Comparison of ENCODE assay signal across 2 cellular contexts in the genomic region with DNA sequence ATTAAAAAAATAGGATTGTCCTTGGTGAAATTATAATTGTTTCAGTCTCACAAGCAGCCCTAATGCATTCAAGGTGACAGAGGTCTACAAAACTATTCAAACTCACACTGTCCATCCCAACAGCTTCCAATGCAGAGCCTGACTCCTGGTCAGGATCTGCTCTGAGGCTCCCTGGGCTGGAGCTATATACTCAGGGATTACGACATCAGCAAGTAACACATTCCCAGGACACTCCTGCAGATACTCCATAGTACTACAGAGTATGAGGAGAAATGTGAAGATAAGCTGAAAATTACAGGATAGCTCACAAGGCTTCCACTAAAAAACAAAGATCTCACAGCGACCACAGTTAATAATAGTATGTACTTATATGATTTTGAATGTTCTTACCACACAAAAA.
A peak's percentile ranks its signal among the peaks of the same experiment; 100 is the strongest.
TF ChIP-seq lines count a peak whose summit lies in the region.

No MANE protein-coding gene starts in this region.

TF ChIP-seq in HepG2, 621 proteins besides CTCF, POLR2A, EP300 and RAD21:
- TF ChIP-seq, protein P1, sequence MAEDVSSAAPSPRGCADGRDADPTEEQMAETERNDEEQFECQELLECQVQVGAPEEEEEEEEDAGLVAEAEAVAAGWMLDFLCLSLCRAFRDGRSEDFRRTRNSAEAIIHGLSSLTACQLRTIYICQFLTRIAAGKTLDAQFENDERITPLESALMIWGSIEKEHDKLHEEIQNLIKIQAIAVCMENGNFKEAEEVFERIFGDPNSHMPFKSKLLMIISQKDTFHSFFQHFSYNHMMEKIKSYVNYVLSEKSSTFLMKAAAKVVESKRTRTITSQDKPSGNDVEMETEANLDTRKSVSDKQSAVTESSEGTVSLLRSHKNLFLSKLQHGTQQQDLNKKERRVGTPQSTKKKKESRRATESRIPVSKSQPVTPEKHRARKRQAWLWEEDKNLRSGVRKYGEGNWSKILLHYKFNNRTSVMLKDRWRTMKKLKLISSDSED (CRISPR knock-in tag; IDR thresholded peaks at IDR 0.05), result no peak
- TF ChIP-seq CEBPG (CRISPR knock-in tag; IDR thresholded peaks at IDR 0.05) (peak; percentile 26; the same call in 1 of the 2 replicates), CEBPB (IDR thresholded peaks at IDR 0.05; ENCODE audit: borderline replicate concordance, low read depth, low read length) (peak; percentile 52), ZNF577 (CRISPR knock-in tag; IDR thresholded peaks at IDR 0.05; ENCODE audit: borderline replicate concordance, low read depth) (no peak), NAIF1 (CRISPR knock-in tag; IDR thresholded peaks at IDR 0.05; ENCODE audit: borderline replicate concordance) (no peak), ZNF775 (CRISPR knock-in tag; IDR thresholded peaks at IDR 0.05; ENCODE audit: borderline replicate concordance) (no peak), ZMAT3 (CRISPR knock-in tag; conservative IDR thresholded peaks at IDR 0.05) (no peak), FOXC1 (CRISPR knock-in tag; IDR thresholded peaks at IDR 0.05; ENCODE audit: borderline replicate concordance) (no peak)
- TF ChIP-seq, protein P2, sequence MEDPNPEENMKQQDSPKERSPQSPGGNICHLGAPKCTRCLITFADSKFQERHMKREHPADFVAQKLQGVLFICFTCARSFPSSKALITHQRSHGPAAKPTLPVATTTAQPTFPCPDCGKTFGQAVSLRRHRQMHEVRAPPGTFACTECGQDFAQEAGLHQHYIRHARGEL (CRISPR knock-in tag; IDR thresholded peaks at IDR 0.05), result no peak
- TF ChIP-seq, protein P3, sequence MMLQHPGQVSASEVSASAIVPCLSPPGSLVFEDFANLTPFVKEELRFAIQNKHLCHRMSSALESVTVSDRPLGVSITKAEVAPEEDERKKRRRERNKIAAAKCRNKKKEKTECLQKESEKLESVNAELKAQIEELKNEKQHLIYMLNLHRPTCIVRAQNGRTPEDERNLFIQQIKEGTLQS (CRISPR knock-in tag; IDR thresholded peaks at IDR 0.05), result no peak

TF ChIP-seq in IMR-90, 13 proteins besides CTCF, POLR2A, EP300 and RAD21 (continued from another document):
- no peak for TF ChIP-seq SMC3 (IDR thresholded peaks at IDR 0.05; ENCODE audit: low read depth, low read length)
TF ChIP-seq in IMR-90: peak in this region for 1.
